1 cellular context compared by ENCODE assay signal in the genomic region with DNA sequence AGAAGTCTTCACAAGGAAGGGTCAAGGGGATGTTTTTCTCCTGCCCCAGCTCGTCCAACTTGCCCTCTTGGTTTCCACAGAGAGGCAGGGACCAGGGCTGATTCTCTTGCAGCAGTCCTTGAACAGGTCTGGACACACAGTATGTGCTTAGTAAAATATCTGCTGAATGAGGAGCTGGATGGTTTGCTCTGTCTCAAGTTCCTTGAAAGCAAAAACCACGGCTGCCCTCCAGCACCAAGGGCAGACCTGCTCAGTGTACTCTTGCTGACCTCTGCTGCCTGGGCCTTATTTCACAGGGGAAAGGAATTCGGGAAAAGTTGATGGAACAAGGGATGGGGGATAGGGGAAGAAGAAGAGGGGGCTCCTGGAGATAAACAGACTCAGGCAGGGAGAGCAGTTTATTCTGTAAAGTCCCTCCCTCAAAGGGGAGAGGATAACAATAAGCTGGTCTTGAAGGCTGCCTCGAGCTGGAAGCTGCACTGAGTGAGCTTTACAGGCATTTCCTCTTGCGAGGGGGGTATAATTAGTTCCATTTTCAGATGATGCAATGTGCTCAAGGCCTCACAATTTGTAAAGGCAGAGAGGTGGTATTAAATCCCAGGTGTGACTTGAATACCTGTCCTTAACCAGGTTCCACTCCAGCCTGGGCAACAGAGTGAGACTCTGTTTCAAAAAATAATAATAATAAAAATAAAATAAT.
A peak's percentile ranks its signal among the peaks of the same experiment; 100 is the strongest.
TF ChIP-seq lines count a peak whose summit lies in the region.

No MANE protein-coding gene starts in this region.

TF ChIP-seq in HepG2, 621 proteins besides CTCF, POLR2A, EP300 and RAD21:
- TF ChIP-seq, protein P1, sequence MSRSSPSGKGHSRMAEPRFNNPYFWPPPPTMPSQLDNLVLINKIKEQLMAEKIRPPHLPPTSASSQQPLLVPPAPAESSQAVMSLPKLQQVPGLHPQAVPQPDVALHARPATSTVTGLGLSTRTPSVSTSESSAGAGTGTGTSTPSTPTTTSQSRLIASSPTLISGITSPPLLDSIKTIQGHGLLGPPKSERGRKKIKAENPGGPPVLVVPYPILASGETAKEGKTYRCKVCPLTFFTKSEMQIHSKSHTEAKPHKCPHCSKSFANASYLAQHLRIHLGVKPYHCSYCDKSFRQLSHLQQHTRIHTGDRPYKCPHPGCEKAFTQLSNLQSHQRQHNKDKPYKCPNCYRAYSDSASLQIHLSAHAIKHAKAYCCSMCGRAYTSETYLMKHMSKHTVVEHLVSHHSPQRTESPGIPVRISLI (CRISPR knock-in tag; IDR thresholded peaks at IDR 0.05; ENCODE audit: borderline replicate concordance) = no peak
- peak; percentile 49 for TF ChIP-seq BCL6 (CRISPR knock-in tag; IDR thresholded peaks at IDR 0.05)
